In genomic region chr9:97307091-97307490, GRCh38 we compare ENCODE assay signal across 8 cellular contexts. TPM values are rescaled to one million over a fixed set of nuclear protein-coding genes. Genes with fewer than 3 reads are reported as not detected.
DNase-seq lines count a peak whose midpoint lies in the region; ATAC-seq and TF ChIP-seq lines count a peak whose summit lies in the region.

No MANE protein-coding gene starts in this region.

- no peaks in the 10 kb centered on the region for H3K79me2 ChIP-seq in hepatocyte

- H3K4me1 ChIP-seq in adipocyte (ENCODE audit: control insufficient read depth, insufficient read depth, low read length) (peaks cover 10% of the 10 kb centered on the region), hepatocyte (ENCODE audit: insufficient read depth) (no peaks in the 10 kb centered on the region)

- H3K9ac ChIP-seq in adipocyte (ENCODE audit: low read length): no peak overlapping the region

- ATAC-seq in GM18498 (IDR thresholded peaks at IDR 0.05; ENCODE audit: unreplicated experiment) (no peak), HG03095 (IDR thresholded peaks at IDR 0.05; ENCODE audit: unreplicated experiment) (no peak)

- H3K27ac ChIP-seq in hepatocyte: no peak overlapping the region

- TF ChIP-seq CTCF in hepatocyte (IDR thresholded peaks at IDR 0.05; ENCODE audit: poor library complexity) (peak; percentile 23), retinal pigment epithelial cell (conservative IDR thresholded peaks at IDR 0.05; ENCODE audit: low read depth, low read length) (peak; percentile 19)

- H3K9me3 ChIP-seq in adipocyte (ENCODE audit: control insufficient read depth, low read length): peaks cover 2% of the 10 kb centered on the region
- H3K9me3 ChIP-seq in hepatocyte (ENCODE audit: low read depth): no peaks in the 10 kb centered on the region

- no peaks in the 10 kb centered on the region for H3K27me3 ChIP-seq in adipocyte (replicated peaks; ENCODE audit: control insufficient read depth, insufficient read depth, low read length)
- H3K27me3 ChIP-seq in hepatocyte: no peaks in the 10 kb centered on the region

- H3K4me3 ChIP-seq in adipocyte (ENCODE audit: low read length) (peak overlapping the region; percentile 70), hepatocyte (no peak overlapping the region), retinal pigment epithelial cell (ENCODE audit: low read length) (peak overlapping the region; percentile 47)

- peak overlapping the region; percentile 54 for H3K4me2 ChIP-seq in hepatocyte

- peaks cover 2% of the 10 kb centered on the region for H3K36me3 ChIP-seq in adipocyte (ENCODE audit: control insufficient read depth, insufficient read depth, low read length, severe bottlenecking)
- no peaks in the 10 kb centered on the region for H3K36me3 ChIP-seq in hepatocyte (replicated peaks; ENCODE audit: insufficient read depth, low read depth)

- no peaks in the 10 kb centered on the region for H4K20me1 ChIP-seq in hepatocyte (ENCODE audit: insufficient read depth, poor library complexity, severe bottlenecking)

- no peaks in the 10 kb centered on the region for H3K9me2 ChIP-seq in hepatocyte (replicated peaks; ENCODE audit: insufficient read depth)

- no peak overlapping the region for H2AFZ ChIP-seq in hepatocyte

- WGBS in hepatocyte (ENCODE audit: low lambda C conversion rate, missing lambda C conversion rate): 28% methylated on average over 17 of the region's 19 CpGs

- DNase-seq in EH (ENCODE audit: low read depth): peak; percentile 36
- peak; percentile 19 for DNase-seq in adipocyte (ENCODE audit: low read depth)
- peak; percentile 87 for DNase-seq in hepatocyte (ENCODE audit: low spot score)
- DNase-seq in retinal pigment epithelial cell (ENCODE audit: low read depth): peak; percentile 44
- DNase-seq in NAMALWA (ENCODE audit: low spot score): no peak
- DNase-seq in NCI-H1436 (lab: John Stamatoyannopoulos, UW): no peak

RNA-seq across cellular contexts. Expression of gene CCDC180, which starts 0.4 kb away (rescaled TPM):
- 0.57 and 2.3 TPM in 2 replicates for total RNA-seq in hepatocyte
- 0.83 and 1.3 TPM in 2 replicates for polyA plus RNA-seq in hepatocyte

Comparison
In these comparisons a context has a peak if more than half of its experiments do, and no peak if none do; other contexts are left out.
1. DNase-seq: peak in EH (single experiment), adipocyte (single experiment), hepatocyte (single experiment) and retinal pigment epithelial cell (single experiment); none in NAMALWA (single experiment) and NCI-H1436 (single experiment).